11 cellular contexts compared by ENCODE assay signal in genomic region chr1:174877208-174877673, GRCh38.
A peak's percentile ranks its signal among the peaks of the same experiment; 100 is the strongest.
DNase-seq lines count a peak whose midpoint lies in the region; ATAC-seq lines count a peak whose summit lies in the region.
"Had no signal": no experiment of that assay in that cellular context is flagged by ENCODE, and none has a peak within 500 bp of the region (broad histone marks: within the 10 kb centered on the region; RNA-seq: fewer than 3 reads in every experiment).

No MANE protein-coding gene starts in this region.

- H3K4me1 Mint-ChIP-seq in activated T-cell treated with anti-CD3 and anti-CD28 coated beads, Interleukin-2, amount 50 U/mL, for 72 hours (ENCODE audit: low read depth): peaks cover 28% of the 10 kb centered on the region
- H3K4me1 Mint-ChIP-seq in stimulated activated naive B cell treated with anti-CD40 and anti-IgM and Interleukin-4, amounts not matched to agents 10 μg/mL and 1 μg/mL and 100 μg/mL, for 72 hours: peaks cover 17 to 36% of the 10 kb centered on the region in 2 donors
- H3K4me1 Mint-ChIP-seq in activated CD8-positive, alpha-beta T cell treated with anti-CD3 and anti-CD28 coated beads, Interleukin-2, amount 10 ng/mL, durations not matched to agents 7 days and 5 days (ENCODE audit: low read depth): peaks cover 4% of the 10 kb centered on the region

- intact Hi-C loops in left ventricle myocardium superior (cut with micrococcal nuclease): no loop called here

- H3K27ac Mint-ChIP-seq in activated T-cell treated with anti-CD3 and anti-CD28 coated beads, Interleukin-2, amount 50 U/mL, for 72 hours: peak overlapping the region; percentile 32
- H3K27ac Mint-ChIP-seq in stimulated activated naive B cell treated with anti-CD40 and anti-IgM and Interleukin-4, amounts not matched to agents 10 μg/mL and 1 μg/mL and 100 μg/mL, for 72 hours: peak overlapping the region; percentile 11
- no peak overlapping the region for H3K27ac Mint-ChIP-seq in activated CD8-positive, alpha-beta T cell treated with anti-CD3 and anti-CD28 coated beads, Interleukin-2, amount 10 ng/mL, durations not matched to agents 7 days and 5 days

- CTCF ChIA-PET in activated CD8-positive, alpha-beta T cell treated with anti-CD3 and anti-CD28 coated beads, Interleukin-2, amount 10 ng/mL, durations not matched to agents 7 days and 5 days (lab: Charles Lee): interaction anchor here (1.4 kb wide), 1 partner anchor 9 kb away, joined by 3 read pairs; no protein-coding TSS in a partner anchor

- H3K36me3 Mint-ChIP-seq in activated T-cell treated with anti-CD3 and anti-CD28 coated beads, Interleukin-2, amount 50 U/mL, for 72 hours (ENCODE audit: insufficient read depth in 2 of 2): no peaks in the 10 kb centered on the region
- H3K36me3 Mint-ChIP-seq in stimulated activated naive B cell treated with anti-CD40 and anti-IgM and Interleukin-4, amounts not matched to agents 10 μg/mL and 1 μg/mL and 100 μg/mL, for 72 hours: peaks cover 10 to 15% of the 10 kb centered on the region in 2 donors
- no peaks in the 10 kb centered on the region for H3K36me3 Mint-ChIP-seq in activated CD8-positive, alpha-beta T cell treated with anti-CD3 and anti-CD28 coated beads, Interleukin-2, amount 10 ng/mL, durations not matched to agents 7 days and 5 days (ENCODE audit: low read depth)

- POLR2A ChIA-PET in activated CD8-positive, alpha-beta T cell treated with anti-CD3 and anti-CD28 coated beads, Interleukin-2, amount 10 ng/mL, durations not matched to agents 7 days and 5 days (lab: Charles Lee): no interaction called here

- no peak for ATAC-seq in activated T-cell treated with anti-CD3 and anti-CD28 coated beads, Interleukin-2, amount 50 U/mL, for 72 hours (replicated peaks in 1 of 2)
- peak; percentile 71 for ATAC-seq in left ventricle myocardium superior
- no peak for ATAC-seq in stimulated activated naive B cell treated with anti-CD40 and anti-IgM and Interleukin-4, amounts not matched to agents 10 μg/mL and 1 μg/mL and 100 μg/mL, for 72 hours (replicated peaks)
- ATAC-seq in activated CD8-positive, alpha-beta T cell treated with anti-CD3 and anti-CD28 coated beads, Interleukin-2, amount 10 ng/mL, durations not matched to agents 7 days and 5 days: no peak
- ATAC-seq in GM21619 (IDR thresholded peaks at IDR 0.05; ENCODE audit: unreplicated experiment): no peak

- no peaks in the 10 kb centered on the region for H3K9me3 Mint-ChIP-seq in activated T-cell treated with anti-CD3 and anti-CD28 coated beads, Interleukin-2, amount 50 U/mL, for 72 hours
- no peaks in the 10 kb centered on the region for H3K9me3 Mint-ChIP-seq in stimulated activated naive B cell treated with anti-CD40 and anti-IgM and Interleukin-4, amounts not matched to agents 10 μg/mL and 1 μg/mL and 100 μg/mL, for 72 hours
- no peaks in the 10 kb centered on the region for H3K9me3 Mint-ChIP-seq in activated CD8-positive, alpha-beta T cell treated with anti-CD3 and anti-CD28 coated beads, Interleukin-2, amount 10 ng/mL, durations not matched to agents 7 days and 5 days (ENCODE audit: insufficient read depth)

- no peak for DNase-seq in activated T-cell treated with anti-CD3 and anti-CD28 coated beads, Interleukin-2, amount 50 U/mL, for 72 hours
- DNase-seq in activated T-cell treated with anti-CD3 and anti-CD28 coated beads for 4 hours (no peak), NCI-H774 (lab: John Stamatoyannopoulos, UW) (peak; percentile 74), left ventricle myocardium superior (no peak)
- DNase-seq in stimulated activated naive B cell treated with anti-CD40 and anti-IgM and Interleukin-4, amounts not matched to agents 10 μg/mL and 1 μg/mL and 100 μg/mL, for 72 hours: no peak
- DNase-seq in activated CD8-positive, alpha-beta T cell treated with anti-CD3 and anti-CD28 coated beads, Interleukin-2, amount 10 ng/mL, durations not matched to agents 7 days and 5 days: no peak
- no peak for DNase-seq in activated effector memory CD4-positive, alpha-beta T cell treated with Interleukin-2 at 50 U/mL for 16 hours
- DNase-seq: AML-193; left cardiac atrium; stimulated activated CD4-positive, alpha-beta T cell treated with anti-CD3 and anti-CD28 coated beads, Interleukin-2, amount 100 ng/mL, for 24 hours had no signal

- H3K4me3 Mint-ChIP-seq in activated T-cell treated with anti-CD3 and anti-CD28 coated beads, Interleukin-2, amount 50 U/mL, for 72 hours: peak overlapping the region; percentile 29 to 52
- H3K4me3 Mint-ChIP-seq in stimulated activated naive B cell treated with anti-CD40 and anti-IgM and Interleukin-4, amounts not matched to agents 10 μg/mL and 1 μg/mL and 100 μg/mL, for 72 hours: no peak overlapping the region
- H3K4me3 Mint-ChIP-seq in activated CD8-positive, alpha-beta T cell treated with anti-CD3 and anti-CD28 coated beads, Interleukin-2, amount 10 ng/mL, durations not matched to agents 7 days and 5 days: no peak overlapping the region

- H3K27me3 Mint-ChIP-seq in activated T-cell treated with anti-CD3 and anti-CD28 coated beads, Interleukin-2, amount 50 U/mL, for 72 hours (ENCODE audit: low read depth): no peaks in the 10 kb centered on the region
- no peaks in the 10 kb centered on the region for H3K27me3 Mint-ChIP-seq in stimulated activated naive B cell treated with anti-CD40 and anti-IgM and Interleukin-4, amounts not matched to agents 10 μg/mL and 1 μg/mL and 100 μg/mL, for 72 hours
- no peaks in the 10 kb centered on the region for H3K27me3 Mint-ChIP-seq in activated CD8-positive, alpha-beta T cell treated with anti-CD3 and anti-CD28 coated beads, Interleukin-2, amount 10 ng/mL, durations not matched to agents 7 days and 5 days (ENCODE audit: low read depth)

Comparison
In these comparisons a context has a peak if more than half of its experiments do, and no peak if none do; other contexts are left out.
1. H3K4me3 Mint-ChIP-seq: peak in activated T-cell treated with anti-CD3 and anti-CD28 coated beads, Interleukin-2, amount 50 U/mL, for 72 hours (2 of 2); none in stimulated activated naive B cell treated with anti-CD40 and anti-IgM and Interleukin-4, amounts not matched to agents 10 μg/mL and 1 μg/mL and 100 μg/mL, for 72 hours (0 of 2) and activated CD8-positive, alpha-beta T cell treated with anti-CD3 and anti-CD28 coated beads, Interleukin-2, amount 10 ng/mL, durations not matched to agents 7 days and 5 days (single experiment).